In genomic region chr17:71969500-71969899, GRCh38 we compare ENCODE assay signal across 19 cellular contexts.
DNase-seq lines count a peak whose midpoint lies in the region; ATAC-seq, FAIRE-seq and TF ChIP-seq lines count a peak whose summit lies in the region.
"Had no signal": no experiment of that assay in that cellular context is flagged by ENCODE, and none has a peak within 500 bp of the region (broad histone marks: within the 10 kb centered on the region; RNA-seq: fewer than 3 reads in every experiment).

No MANE protein-coding gene starts in this region.

- H3K4me2 ChIP-seq in A549 (no peak overlapping the region), PC-9 (no peak overlapping the region)
- H3K4me2 ChIP-seq: BLaER1 treated with 17β-estradiol and CSF1 and Interleukin-3, amounts not matched to agents 10 nM and 100 nM had no signal

- ATAC-seq in A549, result no peak
- ATAC-seq in Right ventricle myocardium superior (ENCODE audit: poor library complexity), result no peak
- ATAC-seq: CD8-positive, alpha-beta T cell had no signal

- intact Hi-C loops in PC-9 (cut with micrococcal nuclease; ENCODE audit: unreplicated experiment) (loop anchor here (10.0 kb wide), 1 partner anchor 495 kb away; no protein-coding TSS in a partner anchor), Right ventricle myocardium superior (cut with DNase I) (loop anchor here (10.0 kb wide), 1 partner anchor 145 kb away; no protein-coding TSS in a partner anchor)

- in situ Hi-C loops in HAP-1 (cut with MboI; ENCODE audit: low sequenced_read_pairs), result no loop called here

- TF ChIP-seq POLR2A in A549 (IDR thresholded peaks at IDR 0.05; ENCODE audit: low read length), result no peak

- BruUV-seq in PC-9 (replicated peaks; lab: Mats Ljungman, UMichigan), result no TSS peak

- DNase-seq in A549 (ENCODE audit: low read depth in 1 of 2, low spot score in 1 of 2) (no peak), ELR (ENCODE audit: low read depth) (peak; percentile 21), PC-9 (no peak), HAP-1 (ENCODE audit: low spot score in 2 of 2) (no peak), Right ventricle myocardium superior (no peak), SKM-1 treated with dmso at 0.1 percent for 144 hours (lab: John Stamatoyannopoulos, UW; ENCODE audit: unreplicated experiment) (no peak)
- DNase-seq: 8988T; AML-193; Caco-2; CD4-positive, alpha-beta T cell; CD8-positive, alpha-beta T cell; DMS79 treated with DMSO at 0.1 percent for 48 hours; GDM1 had no signal

- H3K9me2 ChIP-seq in PC-9 (ENCODE audit: insufficient read depth), result no peaks in the 10 kb centered on the region

- H3K27ac ChIP-seq in A549 (no peak overlapping the region), PC-9 (peak overlapping the region; percentile 34)
- H3K27ac ChIP-seq: BLaER1 treated with 17β-estradiol and CSF1 and Interleukin-3, amounts not matched to agents 10 nM and 100 nM; C4-2B had no signal

- no peaks in the 10 kb centered on the region for H4K20me1 ChIP-seq in PC-9 (ENCODE audit: insufficient read depth)
- H4K20me1 ChIP-seq: BLaER1 treated with 17β-estradiol and CSF1 and Interleukin-3, amounts not matched to agents 10 nM and 100 nM had no signal

- no peak for TF ChIP-seq RAD21 in A549 (conservative IDR thresholded peaks at IDR 0.05 in 1 of 2, IDR thresholded peaks at IDR 0.05 in 1 of 2)

- CTCF ChIA-PET in A549 (lab: Yijun Ruan, JAX), result interaction anchor here (0.6 to 1.2 kb wide), 2 partner anchors 36 to 74 kb away, joined by 3 read pairs; no protein-coding TSS in a partner anchor
- CTCF ChIA-PET in PC-9 (lab: Charles Lee), result no interaction called here

- no peaks in the 10 kb centered on the region for H3K9me3 ChIP-seq in A549
- H3K9me3 ChIP-seq in PC-9 (ENCODE audit: insufficient read depth, low read depth), result 0 out of 2 replicates have a peak, but pooled peaks cover 4% of the 10 kb centered on the region
- H3K9me3 ChIP-seq in HAP-1, result no peaks in the 10 kb centered on the region
- H3K9me3 ChIP-seq: BLaER1 treated with 17β-estradiol and CSF1 and Interleukin-3, amounts not matched to agents 10 nM and 100 nM; Caco-2 had no signal

- H3K79me2 ChIP-seq in PC-9 (ENCODE audit: low read depth), result no peaks in the 10 kb centered on the region

- peaks cover 9% of the 10 kb centered on the region; the same call in 1 of the 2 replicates for H3F3A ChIP-seq in PC-9 (ENCODE audit: insufficient read depth, low read depth)

- no peak overlapping the region for H2AFZ ChIP-seq in PC-9

- no peak for FAIRE-seq in A549 (lab: Jason Lieb, UNC)
- FAIRE-seq: A204.1, D721Med, GM18507 had no signal

- H3K4me3 ChIP-seq in A549, result no peak overlapping the region
- H3K4me3 ChIP-seq in PC-9, result no peak overlapping the region
- H3K4me3 ChIP-seq in HAP-1, result no peak overlapping the region
- H3K4me3 ChIP-seq: BLaER1 treated with 17β-estradiol and CSF1 and Interleukin-3, amounts not matched to agents 10 nM and 100 nM; GM12878 had no signal

- H3K27me3 ChIP-seq in PC-9 (ENCODE audit: insufficient read depth, low read depth) (no peaks in the 10 kb centered on the region), HAP-1 (ENCODE audit: low read depth) (no peaks in the 10 kb centered on the region)
- H3K27me3 ChIP-seq: BLaER1 treated with 17β-estradiol and CSF1 and Interleukin-3, amounts not matched to agents 10 nM and 100 nM had no signal

- TF ChIP-seq EP300 in A549 (IDR thresholded peaks at IDR 0.05), result no peak

- TF ChIP-seq CTCF in A549 (IDR thresholded peaks at IDR 0.05) (no peak), PC-9 (conservative IDR thresholded peaks at IDR 0.05) (no peak)

- no peaks in the 10 kb centered on the region for H3K36me3 ChIP-seq in PC-9 (ENCODE audit: low read depth)
- H3K36me3 ChIP-seq in HAP-1 (replicated peaks), result no peaks in the 10 kb centered on the region
- H3K36me3 ChIP-seq: BLaER1 treated with 17β-estradiol and CSF1 and Interleukin-3, amounts not matched to agents 10 nM and 100 nM had no signal

- H3K4me1 ChIP-seq in A549 (no peaks in the 10 kb centered on the region), PC-9 (replicated peaks; ENCODE audit: insufficient read depth) (peaks cover 19% of the 10 kb centered on the region), HAP-1 (no peaks in the 10 kb centered on the region)
- H3K4me1 ChIP-seq: BLaER1 treated with 17β-estradiol and CSF1 and Interleukin-3, amounts not matched to agents 10 nM and 100 nM had no signal

- POLR2A ChIA-PET in A549 (lab: Yijun Ruan, JAX), result no interaction called here
- POLR2A ChIA-PET in PC-9 (lab: Charles Lee; ENCODE audit: unreplicated experiment), result no interaction called here

TF ChIP-seq in A549, 52 proteins besides CTCF, POLR2A, EP300 and RAD21:
- TF ChIP-seq MAFK (IDR thresholded peaks at IDR 0.05; ENCODE audit: partially characterized antibody) (peak; percentile 52), FOSL2 (IDR thresholded peaks at IDR 0.05) (no peak), FOSL2 (CRISPR knock-in tag; IDR thresholded peaks at IDR 0.05) (peak; percentile 15; the same call in 1 of the 2 replicates)
- TF ChIP-seq, protein P1, sequence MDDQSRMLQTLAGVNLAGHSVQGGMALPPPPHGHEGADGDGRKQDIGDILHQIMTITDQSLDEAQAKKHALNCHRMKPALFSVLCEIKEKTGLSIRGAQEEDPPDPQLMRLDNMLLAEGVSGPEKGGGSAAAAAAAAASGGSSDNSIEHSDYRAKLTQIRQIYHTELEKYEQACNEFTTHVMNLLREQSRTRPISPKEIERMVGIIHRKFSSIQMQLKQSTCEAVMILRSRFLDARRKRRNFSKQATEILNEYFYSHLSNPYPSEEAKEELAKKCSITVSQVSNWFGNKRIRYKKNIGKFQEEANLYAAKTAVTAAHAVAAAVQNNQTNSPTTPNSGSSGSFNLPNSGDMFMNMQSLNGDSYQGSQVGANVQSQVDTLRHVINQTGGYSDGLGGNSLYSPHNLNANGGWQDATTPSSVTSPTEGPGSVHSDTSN (IDR thresholded peaks at IDR 0.05), result no peak
